ENCODE assay signal across 1 cellular context in the genomic region with DNA sequence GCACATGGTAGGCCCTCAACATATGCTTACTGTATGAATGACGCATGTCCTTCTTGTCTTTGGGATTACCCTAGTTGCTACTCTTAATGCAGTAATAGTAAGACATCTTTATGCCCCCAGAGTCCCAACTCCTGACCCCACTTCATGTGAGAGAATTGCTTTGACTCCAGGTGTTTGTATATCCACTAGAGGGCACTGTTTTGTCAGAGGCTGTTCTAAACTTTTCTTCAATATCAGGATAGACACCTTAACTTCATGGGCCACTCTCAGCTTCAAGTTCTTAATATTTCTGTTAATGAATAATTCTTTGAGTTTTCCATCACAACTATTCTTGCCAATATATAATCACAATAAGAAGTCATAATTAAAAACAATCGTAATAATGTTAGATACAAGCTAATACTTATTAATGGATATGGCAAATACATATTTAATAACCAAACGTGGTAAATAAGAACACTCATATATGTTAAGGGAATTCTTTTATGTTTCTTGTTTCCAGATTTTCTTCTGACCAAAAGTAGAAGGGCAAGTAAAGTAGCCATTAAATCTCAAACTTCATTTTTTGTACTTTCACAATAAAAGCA.
TF ChIP-seq lines count a peak whose summit lies in the region.

No MANE protein-coding gene starts in this region.

TF ChIP-seq in GM23338, 12 proteins besides CTCF, POLR2A, EP300 and RAD21 (continued from another document):
- TF ChIP-seq, protein P1, sequence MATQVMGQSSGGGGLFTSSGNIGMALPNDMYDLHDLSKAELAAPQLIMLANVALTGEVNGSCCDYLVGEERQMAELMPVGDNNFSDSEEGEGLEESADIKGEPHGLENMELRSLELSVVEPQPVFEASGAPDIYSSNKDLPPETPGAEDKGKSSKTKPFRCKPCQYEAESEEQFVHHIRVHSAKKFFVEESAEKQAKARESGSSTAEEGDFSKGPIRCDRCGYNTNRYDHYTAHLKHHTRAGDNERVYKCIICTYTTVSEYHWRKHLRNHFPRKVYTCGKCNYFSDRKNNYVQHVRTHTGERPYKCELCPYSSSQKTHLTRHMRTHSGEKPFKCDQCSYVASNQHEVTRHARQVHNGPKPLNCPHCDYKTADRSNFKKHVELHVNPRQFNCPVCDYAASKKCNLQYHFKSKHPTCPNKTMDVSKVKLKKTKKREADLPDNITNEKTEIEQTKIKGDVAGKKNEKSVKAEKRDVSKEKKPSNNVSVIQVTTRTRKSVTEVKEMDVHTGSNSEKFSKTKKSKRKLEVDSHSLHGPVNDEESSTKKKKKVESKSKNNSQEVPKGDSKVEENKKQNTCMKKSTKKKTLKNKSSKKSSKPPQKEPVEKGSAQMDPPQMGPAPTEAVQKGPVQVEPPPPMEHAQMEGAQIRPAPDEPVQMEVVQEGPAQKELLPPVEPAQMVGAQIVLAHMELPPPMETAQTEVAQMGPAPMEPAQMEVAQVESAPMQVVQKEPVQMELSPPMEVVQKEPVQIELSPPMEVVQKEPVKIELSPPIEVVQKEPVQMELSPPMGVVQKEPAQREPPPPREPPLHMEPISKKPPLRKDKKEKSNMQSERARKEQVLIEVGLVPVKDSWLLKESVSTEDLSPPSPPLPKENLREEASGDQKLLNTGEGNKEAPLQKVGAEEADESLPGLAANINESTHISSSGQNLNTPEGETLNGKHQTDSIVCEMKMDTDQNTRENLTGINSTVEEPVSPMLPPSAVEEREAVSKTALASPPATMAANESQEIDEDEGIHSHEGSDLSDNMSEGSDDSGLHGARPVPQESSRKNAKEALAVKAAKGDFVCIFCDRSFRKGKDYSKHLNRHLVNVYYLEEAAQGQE (IDR thresholded peaks at IDR 0.05; ENCODE audit: unreplicated experiment), result no peak
- TF ChIP-seq, protein P2, sequence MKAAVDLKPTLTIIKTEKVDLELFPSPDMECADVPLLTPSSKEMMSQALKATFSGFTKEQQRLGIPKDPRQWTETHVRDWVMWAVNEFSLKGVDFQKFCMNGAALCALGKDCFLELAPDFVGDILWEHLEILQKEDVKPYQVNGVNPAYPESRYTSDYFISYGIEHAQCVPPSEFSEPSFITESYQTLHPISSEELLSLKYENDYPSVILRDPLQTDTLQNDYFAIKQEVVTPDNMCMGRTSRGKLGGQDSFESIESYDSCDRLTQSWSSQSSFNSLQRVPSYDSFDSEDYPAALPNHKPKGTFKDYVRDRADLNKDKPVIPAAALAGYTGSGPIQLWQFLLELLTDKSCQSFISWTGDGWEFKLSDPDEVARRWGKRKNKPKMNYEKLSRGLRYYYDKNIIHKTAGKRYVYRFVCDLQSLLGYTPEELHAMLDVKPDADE (IDR thresholded peaks at IDR 0.05), result no peak
- TF ChIP-seq POLR2AphosphoS5 (IDR thresholded peaks at IDR 0.05; ENCODE audit: low read depth) (no peak), ZNF331 (CRISPR knock-in tag; IDR thresholded peaks at IDR 0.05; ENCODE audit: low read depth) (no peak), JUNB (IDR thresholded peaks at IDR 0.05; ENCODE audit: unreplicated experiment) (no peak), ZNF114 (CRISPR knock-in tag; IDR thresholded peaks at IDR 0.05) (no peak), EZH2 (IDR thresholded peaks at IDR 0.05; ENCODE audit: low read depth, unreplicated experiment) (no peak), NANOG (IDR thresholded peaks at IDR 0.05; ENCODE audit: borderline replicate concordance) (no peak)
